Comparison of ENCODE assay signal across 21 cellular contexts in genomic region chr19:39276740-39277139, GRCh38. TPM values are rescaled to one million over a fixed set of nuclear protein-coding genes. Genes with fewer than 3 reads are reported as not detected.
DNase-seq lines count a peak whose midpoint lies in the region; ATAC-seq and TF ChIP-seq lines count a peak whose summit lies in the region.
"Had no signal": no experiment of that assay in that cellular context is flagged by ENCODE, and none has a peak within 500 bp of the region (broad histone marks: within the 10 kb centered on the region; RNA-seq: fewer than 3 reads in every experiment).

No MANE protein-coding gene starts in this region.

- H3K27ac Mint-ChIP-seq in WTC11 (no peak overlapping the region), chondrocyte (ENCODE audit: unreplicated experiment) (no peak overlapping the region)
- H3K27ac Mint-ChIP-seq: CD4-positive, alpha-beta memory T cell; GM23338; HFFc6 had no signal

- H3K36me3 Mint-ChIP-seq in WTC11 (no peaks in the 10 kb centered on the region), chondrocyte (ENCODE audit: low read depth) (no peaks in the 10 kb centered on the region)
- H3K36me3 Mint-ChIP-seq: CD4-positive, alpha-beta memory T cell had no signal

- intact Hi-C loops in posterior vena cava (cut with DNase I), result no loop called here

- no peak for TF ChIP-seq CTCF in WTC11 (IDR thresholded peaks at IDR 0.05)
- no peak for TF ChIP-seq CTCF in chondrocyte (IDR thresholded peaks at IDR 0.05)

- POLR2A ChIA-PET in WTC11 (lab: Charles Lee), result no interaction called here

- H3K27me3 Mint-ChIP-seq in WTC11 (ENCODE audit: low read depth), result peaks cover 47% of the 10 kb centered on the region
- H3K27me3 Mint-ChIP-seq in chondrocyte (ENCODE audit: low read depth), result peaks cover 38% of the 10 kb centered on the region

- no peaks in the 10 kb centered on the region for H3K4me1 Mint-ChIP-seq in WTC11
- no peaks in the 10 kb centered on the region for H3K4me1 Mint-ChIP-seq in chondrocyte (ENCODE audit: low read depth)
- H3K4me1 Mint-ChIP-seq: CD4-positive, alpha-beta memory T cell; GM23338 had no signal

- no peak overlapping the region for H3K4me3 Mint-ChIP-seq in WTC11
- no peak overlapping the region for H3K4me3 Mint-ChIP-seq in chondrocyte (ENCODE audit: unreplicated experiment)
- H3K4me3 Mint-ChIP-seq: CD4-positive, alpha-beta memory T cell; GM23338; H9; HFFc6 had no signal

- CTCF ChIA-PET in WTC11 (lab: Charles Lee), result interaction anchor here (1.2 kb wide), 1 partner anchor 11 kb away, joined by 4 read pairs; no protein-coding TSS in a partner anchor

- DNase-seq in WTC11 (ENCODE audit: low spot score), result no peak
- peak; percentile 4 for DNase-seq in chondrocyte (ENCODE audit: low spot score)
- DNase-seq in posterior vena cava (ENCODE audit: low spot score), result peak; percentile 13
- DNase-seq in foreskin melanocyte, result no peak
- DNase-seq in NCI-H1092 treated with DMSO at 0.1 percent for 48 hours (lab: John Stamatoyannopoulos, UW), result no peak
- DNase-seq: C1 segment of cervical spinal cord; Calu3; CD4-positive, alpha-beta memory T cell; COR-L47; DMS 273 treated with DMSO at 0.1 percent for 48 hours; DMS79; EL; GDM1; H9; HFFc6 had no signal

- H3K9me3 Mint-ChIP-seq in WTC11 (peaks cover 1% of the 10 kb centered on the region; the same call in 1 of the 2 replicates), chondrocyte (ENCODE audit: low read depth) (peaks cover 5% of the 10 kb centered on the region)
- H3K9me3 Mint-ChIP-seq: GM23338, H9, HFFc6 had no signal

- ATAC-seq in WTC11 (no peak), HG03378 (IDR thresholded peaks at IDR 0.05; ENCODE audit: unreplicated experiment) (no peak)
- ATAC-seq: GM23338, HCT116 had no signal

TF ChIP-seq in WTC11, 78 proteins besides CTCF, POLR2A, EP300 and RAD21:
- TF ChIP-seq GABPB1 (CRISPR knock-in tag; IDR thresholded peaks at IDR 0.05) (no peak), FOXP1 (CRISPR knock-in tag; IDR thresholded peaks at IDR 0.05; ENCODE audit: borderline replicate concordance) (no peak), ZNF121 (CRISPR knock-in tag; IDR thresholded peaks at IDR 0.05) (0 out of 2 replicates have a peak, but pooled peaks have one; percentile 25), RELA (CRISPR knock-in tag; IDR thresholded peaks at IDR 0.05; ENCODE audit: borderline replicate concordance) (no peak)

RNA-seq across cellular contexts. Expression of gene IFNL2, which starts 8.5 kb away (rescaled TPM):
- total RNA-seq in WTC11 (2021) (not detected in 3 replicates), chondrocyte (not detected in 3 replicates), posterior vena cava (not detected)
- total RNA-seq: A172; A673; Calu3; CD4-positive, alpha-beta memory T cell; GM23338; H4; H9; HFFc6 had no signal

RNA-seq across cellular contexts. Expression of gene IFNL1, which starts 19.5 kb away (rescaled TPM):
- not detected in 3 replicates for total RNA-seq in WTC11 (2021)
- not detected in 3 replicates for total RNA-seq in chondrocyte
- not detected for total RNA-seq in posterior vena cava
- total RNA-seq: A172; A673; CD4-positive, alpha-beta memory T cell; GM23338; H4; H9; HFFc6 had no signal

RNA-seq across cellular contexts. Expression of gene IFNL4, which starts 28.1 kb away (rescaled TPM):
- total RNA-seq in WTC11 (2021) (not detected in 3 replicates), chondrocyte (not detected in 3 replicates), posterior vena cava (not detected)
- total RNA-seq: A172; A673; Calu3; CD4-positive, alpha-beta memory T cell; GM23338; H4; H9; HFFc6 had no signal

RNA-seq across cellular contexts. Expression of gene IFNL3, which starts 31.9 kb away (rescaled TPM):
- not detected in 3 replicates for total RNA-seq in WTC11 (2021)
- total RNA-seq in chondrocyte, result not detected in 3 replicates
- total RNA-seq in posterior vena cava, result not detected
- total RNA-seq: A172; A673; Calu3; CD4-positive, alpha-beta memory T cell; GM23338; H4; H9; HFFc6 had no signal

RNA-seq across cellular contexts. Expression of gene LRFN1, which starts 43.9 kb away (rescaled TPM):
- total RNA-seq in WTC11 (2021) (7.1 to 8.5 TPM (median 8.1 TPM) in 3 replicates), chondrocyte (1.7 to 2.0 TPM (median 1.7 TPM) in 3 replicates), posterior vena cava (under 1 TPM; 0.29 to 0.32 TPM)

Comparison
In these comparisons a context has a peak if more than half of its experiments do, and no peak if none do; other contexts are left out.
1. DNase-seq: peak in chondrocyte (single experiment) and posterior vena cava (single experiment); none in WTC11 (single experiment), foreskin melanocyte (single experiment) and NCI-H1092 treated with DMSO at 0.1 percent for 48 hours (single experiment).